1 cellular context compared by ENCODE assay signal in the genomic region with DNA sequence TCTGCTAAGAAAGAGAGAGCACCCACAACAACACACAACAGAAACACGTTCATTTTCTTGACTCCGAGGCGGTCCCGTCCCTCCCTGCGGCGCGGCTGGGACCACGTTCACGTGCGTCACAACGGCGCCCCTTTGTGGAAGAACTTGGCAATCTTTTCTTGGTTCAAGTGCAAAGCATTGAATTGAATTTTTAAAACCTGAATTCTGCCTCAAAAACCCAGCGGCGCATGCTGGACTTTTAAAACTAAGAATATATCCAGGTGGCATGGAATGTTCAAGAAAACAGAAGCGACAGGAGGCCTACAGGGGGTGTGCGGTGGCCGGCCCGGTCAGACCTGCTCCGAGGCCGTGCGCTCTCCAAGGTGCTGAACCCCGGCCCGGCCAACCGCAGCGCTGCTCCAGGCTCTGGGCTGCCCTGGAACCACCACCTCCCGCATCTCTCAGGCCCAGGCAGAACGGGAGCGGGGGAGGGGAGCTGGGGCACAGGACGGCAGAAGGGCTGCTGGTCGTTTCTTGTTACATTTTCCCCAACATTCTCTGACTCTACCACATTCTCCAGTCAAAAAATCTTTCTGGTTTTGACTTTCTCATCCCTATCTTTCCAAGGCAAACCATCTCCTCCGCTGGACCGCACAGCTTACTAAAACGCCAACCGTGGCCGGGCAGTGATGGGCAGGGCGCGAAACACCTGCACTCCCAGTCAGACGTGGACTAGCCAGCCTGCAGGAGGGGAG.
A peak's percentile ranks its signal among the peaks of the same experiment; 100 is the strongest.
TF ChIP-seq lines count a peak whose summit lies in the region.

No MANE protein-coding gene starts in this region.

TF ChIP-seq in Ishikawa, 13 proteins besides CTCF, POLR2A, EP300 and RAD21 (continued from another document):
- peak; percentile 46; the same call in 1 of the 2 replicates for TF ChIP-seq ZBTB7A (IDR thresholded peaks at IDR 0.05; ENCODE audit: low read depth)
